Comparison of ENCODE assay signal across 8 cellular contexts in genomic region chr19:4403005-4403761, GRCh38. TPM values are rescaled to one million over a fixed set of nuclear protein-coding genes. Genes with fewer than 3 reads are reported as not detected.
DNase-seq lines count a peak whose midpoint lies in the region; ATAC-seq and TF ChIP-seq lines count a peak whose summit lies in the region.

No MANE protein-coding gene starts in this region.

- peaks cover 8% of the 10 kb centered on the region; the same call in 1 of the 2 replicates for H4K20me1 ChIP-seq in PC-9 (ENCODE audit: insufficient read depth)

- peak overlapping the region; percentile 81 for H2AFZ ChIP-seq in PC-9

- BruUV-seq in PC-9 (replicated peaks; lab: Mats Ljungman, UMichigan), result no TSS peak

- ATAC-seq in GM19023 (IDR thresholded peaks at IDR 0.05; ENCODE audit: unreplicated experiment) (no peak), HG02588 (IDR thresholded peaks at IDR 0.05; ENCODE audit: unreplicated experiment) (no peak), HG03439 (IDR thresholded peaks at IDR 0.05; ENCODE audit: unreplicated experiment) (no peak)

- POLR2A ChIA-PET in PC-9 (lab: Charles Lee; ENCODE audit: unreplicated experiment), result no interaction called here

- peak overlapping the region; percentile 84 for H3K4me2 ChIP-seq in PC-9

- peaks cover 59% of the 10 kb centered on the region for H3K79me2 ChIP-seq in PC-9 (ENCODE audit: low read depth)

- H3K27ac ChIP-seq in PC-9 (no peak overlapping the region), esophagus (ENCODE audit: low read depth in 2 of 2, low read length in 1 of 2) (peak overlapping the region; percentile 30 to 66), prostate gland (peak overlapping the region; percentile 97)

- 9% methylated on average over 32 of the region's 32 CpGs for WGBS in esophagus, 2 donors
- WGBS in prostate gland, result 7% methylated on average over 32 of the region's 32 CpGs

- no peaks in the 10 kb centered on the region for H3K9me2 ChIP-seq in PC-9 (ENCODE audit: insufficient read depth)

- peaks cover 20% of the 10 kb centered on the region for H3K4me1 ChIP-seq in PC-9 (replicated peaks; ENCODE audit: insufficient read depth)
- peaks cover 0 to 12% of the 10 kb centered on the region in 2 donors for H3K4me1 ChIP-seq in esophagus (ENCODE audit: control insufficient read depth in 2 of 2, insufficient read depth in 2 of 2, low read length in 1 of 2)
- H3K4me1 ChIP-seq in prostate gland (replicated peaks), result peaks cover 17% of the 10 kb centered on the region

- H3F3A ChIP-seq in PC-9 (ENCODE audit: insufficient read depth, low read depth), result 0 out of 2 replicates have a peak, but pooled peaks cover 6% of the 10 kb centered on the region

- H3K27me3 ChIP-seq in PC-9 (ENCODE audit: insufficient read depth, low read depth), result no peaks in the 10 kb centered on the region
- no peaks in the 10 kb centered on the region for H3K27me3 ChIP-seq in esophagus (ENCODE audit: control insufficient read depth in 1 of 2, insufficient read depth in 2 of 2, low read length in 2 of 2)
- no peaks in the 10 kb centered on the region for H3K27me3 ChIP-seq in prostate gland (replicated peaks; ENCODE audit: insufficient read depth)

- TF ChIP-seq POLR2A in prostate gland (IDR thresholded peaks at IDR 0.05), result no peak

- intact Hi-C loops in PC-9 (cut with micrococcal nuclease; ENCODE audit: unreplicated experiment), result loop anchor here (2.0 kb wide), 1 partner anchor 60 kb away; the partner anchor contains the start of gene MPND
- intact Hi-C loops in prostate gland (cut with DNase I), result loop anchor here (5.0 to 10.0 kb wide), 3 partner anchors 54 to 138 kb away; partner anchors contain the start of genes MPND and UBXN6

- DNase-seq in GM12864 (ENCODE audit: low read depth) (no peak), PC-9 (no peak), prostate gland (ENCODE audit: low spot score) (no peak), NCI-H2196 treated with DMSO at 0.1 percent for 48 hours (lab: John Stamatoyannopoulos, UW; ENCODE audit: unreplicated experiment) (no peak)

- CTCF ChIA-PET in PC-9 (lab: Charles Lee), result no interaction called here

- TF ChIP-seq CTCF in GM12864 (IDR thresholded peaks at IDR 0.05; ENCODE audit: low read depth, low read length, missing control alignments) (no peak), PC-9 (conservative IDR thresholded peaks at IDR 0.05) (no peak), prostate gland (IDR thresholded peaks at IDR 0.05) (no peak)

- no peaks in the 10 kb centered on the region for H3K9me3 ChIP-seq in PC-9 (ENCODE audit: insufficient read depth, low read depth)
- no peaks in the 10 kb centered on the region for H3K9me3 ChIP-seq in esophagus (ENCODE audit: control insufficient read depth in 2 of 2, insufficient read depth in 1 of 2, low read depth in 1 of 2, low read length in 1 of 2)
- no peaks in the 10 kb centered on the region for H3K9me3 ChIP-seq in prostate gland

- H3K4me3 ChIP-seq in GM12864 (ENCODE audit: low read depth, low read length) (peak overlapping the region; percentile 78), PC-9 (peak overlapping the region; percentile 86), esophagus (ENCODE audit: low read depth in 1 of 2, low read length in 2 of 2) (peak overlapping the region; percentile 75 to 80), prostate gland (peak overlapping the region; percentile 72 to 96)

- H3K36me3 ChIP-seq in PC-9 (ENCODE audit: low read depth) (no peaks in the 10 kb centered on the region), esophagus (ENCODE audit: control insufficient read depth in 2 of 2, insufficient read depth in 2 of 2, low read length in 1 of 2) (no peaks in the 10 kb centered on the region), prostate gland (no peaks in the 10 kb centered on the region)

RNA-seq across cellular contexts. Expression of gene CHAF1A, which starts 0.7 kb away (rescaled TPM):
- total RNA-seq in PC-9 (2021), result 24.3 and 30.0 TPM in 2 replicates
- polyA plus RNA-seq in esophagus, result 10 to 100 TPM; 10.8 to 11.7 TPM
- total RNA-seq in prostate gland, result 10 to 100 TPM; 13.0 to 18.1 TPM

RNA-seq across cellular contexts. Expression of gene SH3GL1, which starts 2.8 kb away (rescaled TPM):
- 45.8 and 49.2 TPM in 2 replicates for total RNA-seq in PC-9 (2021)
- polyA plus RNA-seq in esophagus, result 100 to 1,000 TPM; 123 to 242 TPM
- total RNA-seq in prostate gland, result 10 to 100 TPM; 35.4 to 54.7 TPM

RNA-seq across cellular contexts. Expression of gene UBXN6, which starts 54.4 kb away (rescaled TPM):
- total RNA-seq in PC-9 (2021), result 79.4 and 94.7 TPM in 2 replicates
- polyA plus RNA-seq in esophagus, result 10 to 100 TPM; 71.3 to 82.8 TPM
- total RNA-seq in prostate gland, result 100 to 1,000 TPM in 1 of 2 donors, 10 to 100 TPM in 1; 82.7 to 199 TPM

RNA-seq across cellular contexts. Expression of gene MPND, which starts 59.8 kb away (rescaled TPM):
- total RNA-seq in PC-9 (2021) (12.6 and 19.1 TPM in 2 replicates), prostate gland (10 to 100 TPM; 12.5 to 18.2 TPM)
- 10 to 100 TPM; 13.5 to 15.5 TPM for polyA plus RNA-seq in esophagus
